28 cellular contexts compared by ENCODE assay signal in the genomic region with DNA sequence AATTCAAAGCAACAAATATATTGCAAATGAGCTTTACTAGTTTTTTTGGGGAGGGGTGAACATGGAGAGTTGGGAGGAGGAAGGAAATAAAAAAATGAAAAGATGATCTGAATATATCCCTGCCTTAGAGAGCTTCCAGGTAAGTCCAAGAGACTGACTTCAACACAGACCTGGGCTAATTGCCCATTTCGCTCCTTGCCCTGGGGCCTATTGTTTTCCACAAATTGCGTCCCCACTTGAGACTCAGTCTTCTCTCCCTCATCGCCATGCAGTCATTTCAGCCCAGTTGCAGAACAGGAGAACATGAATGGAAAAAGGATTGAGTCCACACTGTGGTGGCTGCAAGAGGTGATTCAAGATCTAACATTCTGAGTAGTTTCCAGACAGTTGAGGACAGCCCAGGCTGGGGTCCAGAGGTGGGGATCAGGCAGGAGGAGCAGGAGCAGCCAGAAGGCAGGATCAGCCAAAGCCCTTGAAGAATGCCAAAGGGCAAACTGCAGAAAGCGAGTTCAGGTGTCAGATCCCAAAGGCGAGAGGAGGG. TPM values are rescaled to one million over a fixed set of nuclear protein-coding genes. Genes with fewer than 3 reads are reported as not detected.
A peak's percentile ranks its signal among the peaks of the same experiment; 100 is the strongest.
DNase-seq lines count a peak whose midpoint lies in the region; ATAC-seq and TF ChIP-seq lines count a peak whose summit lies in the region.
"Had no signal": no experiment of that assay in that cellular context is flagged by ENCODE, and none has a peak within 500 bp of the region (broad histone marks: within the 10 kb centered on the region; RNA-seq: fewer than 3 reads in every experiment).

No MANE protein-coding gene starts in this region.

- CTCF ChIA-PET in HEK293 (lab: Yijun Ruan, JAX): no interaction called here

- H3K27me3 ChIP-seq in parathyroid adenoma (ENCODE audit: control insufficient read depth, insufficient read depth, low read length) (no peaks in the 10 kb centered on the region), hepatocyte (no peaks in the 10 kb centered on the region)
- H3K27me3 ChIP-seq: brain microvascular endothelial cell, colonic mucosa, gastrocnemius medialis, left lung, upper lobe of right lung had no signal

- H3K27ac Mint-ChIP-seq in activated T-cell treated with anti-CD3 and anti-CD28 coated beads, Interleukin-2, amount 50 U/mL, for 72 hours: peak overlapping the region; percentile 7
- H3K27ac Mint-ChIP-seq: activated T-helper 2 cell treated with anti-CD3 and anti-CD28 coated beads, Interferon-gamma antibody, Interleukin-2, Interleukin-4, amounts not matched to agents 10 μg/mL and 5 μg/mL and 100 μg/mL, durations not matched to agents 14 hours and 24 hours and 36 hours had no signal

- WGBS in hepatocyte (ENCODE audit: low lambda C conversion rate, missing lambda C conversion rate): 83% methylated on average over 5 of the region's 5 CpGs

- DNase-seq in activated T-cell treated with anti-CD3 and anti-CD28 coated beads, Interleukin-2, amount 50 U/mL, for 72 hours: no peak
- DNase-seq in activated T-cell treated with anti-CD3 and anti-CD28 coated beads for 4 hours: no peak
- DNase-seq in caudate nucleus (lab: John Stamatoyannopoulos, UW): no peak
- no peak for DNase-seq in hepatocyte (ENCODE audit: low spot score)
- DNase-seq in T1000 (lab: John Stamatoyannopoulos, UW): no peak
- no peak for DNase-seq in NCI-H1105 treated with DMSO at 0.1 percent for 48 hours (lab: John Stamatoyannopoulos, UW)
- DNase-seq: brain microvascular endothelial cell, colonic mucosa, gastrocnemius medialis, hippocampal formation, left lung, midbrain, NCI-H146, NCI-H2171, NCI-H524, upper lobe of right lung had no signal

- no peaks in the 10 kb centered on the region for H3K36me3 Mint-ChIP-seq in activated T-cell treated with anti-CD3 and anti-CD28 coated beads, Interleukin-2, amount 50 U/mL, for 72 hours (ENCODE audit: insufficient read depth in 2 of 2)
- H3K36me3 Mint-ChIP-seq: immature natural killer cell had no signal

- H3K9ac ChIP-seq in parathyroid adenoma: no peak overlapping the region
- H3K9ac ChIP-seq: KMS-11 had no signal

- H3K79me2 ChIP-seq in parathyroid adenoma (no peaks in the 10 kb centered on the region), hepatocyte (no peaks in the 10 kb centered on the region)

- TF ChIP-seq CTCF in HEK293 (tag by site-specific recombination; IDR thresholded peaks at IDR 0.05) (no peak), parathyroid adenoma (IDR thresholded peaks at IDR 0.05) (no peak), hepatocyte (IDR thresholded peaks at IDR 0.05; ENCODE audit: poor library complexity) (no peak)

- no peaks in the 10 kb centered on the region for H3K4me1 ChIP-seq in HEK293 (ENCODE audit: control insufficient read depth, insufficient read depth, low read length)
- peaks cover 24% of the 10 kb centered on the region for H3K4me1 ChIP-seq in parathyroid adenoma
- H3K4me1 ChIP-seq in hepatocyte (ENCODE audit: insufficient read depth): peaks cover 58% of the 10 kb centered on the region
- H3K4me1 ChIP-seq: gastrocnemius medialis, SJSA1 had no signal

- no peaks in the 10 kb centered on the region for H3K36me3 ChIP-seq in HEK293 (ENCODE audit: control insufficient read depth in 2 of 2, insufficient read depth in 1 of 2, low read length in 2 of 2)
- H3K36me3 ChIP-seq in parathyroid adenoma (ENCODE audit: control insufficient read depth, insufficient read depth, low read length): no peaks in the 10 kb centered on the region
- no peaks in the 10 kb centered on the region for H3K36me3 ChIP-seq in hepatocyte (replicated peaks; ENCODE audit: insufficient read depth, low read depth)
- H3K36me3 ChIP-seq: brain microvascular endothelial cell, colonic mucosa, gastrocnemius medialis, left lung, SJSA1, upper lobe of right lung had no signal

- peak overlapping the region in 1 of 2 donors; percentile 22 for H3K4me3 Mint-ChIP-seq in activated T-cell treated with anti-CD3 and anti-CD28 coated beads, Interleukin-2, amount 50 U/mL, for 72 hours
- H3K4me3 Mint-ChIP-seq: nephron had no signal

- H4K20me1 ChIP-seq in hepatocyte (ENCODE audit: insufficient read depth, poor library complexity, severe bottlenecking): no peaks in the 10 kb centered on the region

- H3K9me3 ChIP-seq in HEK293 (ENCODE audit: control insufficient read depth, insufficient read depth, low read depth, low read length) (no peaks in the 10 kb centered on the region), parathyroid adenoma (ENCODE audit: control insufficient read depth, low read length) (no peaks in the 10 kb centered on the region), hepatocyte (ENCODE audit: low read depth) (no peaks in the 10 kb centered on the region)
- H3K9me3 ChIP-seq: colonic mucosa, gastrocnemius medialis, left lung, SJSA1, upper lobe of right lung had no signal

- peaks cover 11% of the 10 kb centered on the region for H3K4me1 Mint-ChIP-seq in activated T-cell treated with anti-CD3 and anti-CD28 coated beads, Interleukin-2, amount 50 U/mL, for 72 hours (ENCODE audit: low read depth)
- H3K4me1 Mint-ChIP-seq: nephron had no signal

- H2AFZ ChIP-seq in parathyroid adenoma (peak overlapping the region; percentile 27), hepatocyte (no peak overlapping the region)

- H3K4me2 ChIP-seq in parathyroid adenoma (ENCODE audit: low read length) (no peak overlapping the region), hepatocyte (no peak overlapping the region)
- H3K4me2 ChIP-seq: KMS-11 had no signal

- H3K4me3 ChIP-seq in HEK293 (ENCODE audit: low read depth, low read length) (no peak overlapping the region), parathyroid adenoma (ENCODE audit: low read depth, low read length) (no peak overlapping the region), hepatocyte (no peak overlapping the region)
- H3K4me3 ChIP-seq: colonic mucosa, gastrocnemius medialis, GM12878, left lung, SJSA1, upper lobe of right lung had no signal

- H3K27me3 Mint-ChIP-seq in activated T-cell treated with anti-CD3 and anti-CD28 coated beads, Interleukin-2, amount 50 U/mL, for 72 hours (ENCODE audit: low read depth): no peaks in the 10 kb centered on the region

- H3K9me3 Mint-ChIP-seq in activated T-cell treated with anti-CD3 and anti-CD28 coated beads, Interleukin-2, amount 50 U/mL, for 72 hours: no peaks in the 10 kb centered on the region
- H3K9me3 Mint-ChIP-seq: activated T-helper 2 cell treated with anti-CD3 and anti-CD28 coated beads, Interferon-gamma antibody, Interleukin-2, Interleukin-4, amounts not matched to agents 10 μg/mL and 5 μg/mL and 100 μg/mL, durations not matched to agents 14 hours and 24 hours and 36 hours; immature natural killer cell; nephron had no signal

- no peak for ATAC-seq in activated T-cell treated with anti-CD3 and anti-CD28 coated beads, Interleukin-2, amount 50 U/mL, for 72 hours (replicated peaks in 1 of 2)
- ATAC-seq: gastrocnemius medialis, GM12878, left lung, upper lobe of right lung had no signal

- no peaks in the 10 kb centered on the region for H3K9me2 ChIP-seq in hepatocyte (replicated peaks; ENCODE audit: insufficient read depth)

- POLR2A ChIA-PET in HEK293 (lab: Yijun Ruan, JAX): interaction anchor here (0.6 to 1.1 kb wide), 2 partner anchors 22 to 30 kb away, joined by 5 to 11 read pairs; partner anchors contain the start of gene TOB1

- no peak overlapping the region for H3K27ac ChIP-seq in HEK293 (ENCODE audit: extremely low read depth, low read depth, low read length)
- H3K27ac ChIP-seq in caudate nucleus (ENCODE audit: low read depth, low read length): peak overlapping the region; percentile 39
- H3K27ac ChIP-seq in parathyroid adenoma: no peak overlapping the region
- no peak overlapping the region for H3K27ac ChIP-seq in hepatocyte
- H3K27ac ChIP-seq: brain microvascular endothelial cell, colonic mucosa, gastrocnemius medialis, KMS-11, left lung, SJSA1, upper lobe of right lung had no signal

TF ChIP-seq in HEK293, 187 proteins besides CTCF, POLR2A, EP300 and RAD21:
- TF ChIP-seq, protein P1, sequence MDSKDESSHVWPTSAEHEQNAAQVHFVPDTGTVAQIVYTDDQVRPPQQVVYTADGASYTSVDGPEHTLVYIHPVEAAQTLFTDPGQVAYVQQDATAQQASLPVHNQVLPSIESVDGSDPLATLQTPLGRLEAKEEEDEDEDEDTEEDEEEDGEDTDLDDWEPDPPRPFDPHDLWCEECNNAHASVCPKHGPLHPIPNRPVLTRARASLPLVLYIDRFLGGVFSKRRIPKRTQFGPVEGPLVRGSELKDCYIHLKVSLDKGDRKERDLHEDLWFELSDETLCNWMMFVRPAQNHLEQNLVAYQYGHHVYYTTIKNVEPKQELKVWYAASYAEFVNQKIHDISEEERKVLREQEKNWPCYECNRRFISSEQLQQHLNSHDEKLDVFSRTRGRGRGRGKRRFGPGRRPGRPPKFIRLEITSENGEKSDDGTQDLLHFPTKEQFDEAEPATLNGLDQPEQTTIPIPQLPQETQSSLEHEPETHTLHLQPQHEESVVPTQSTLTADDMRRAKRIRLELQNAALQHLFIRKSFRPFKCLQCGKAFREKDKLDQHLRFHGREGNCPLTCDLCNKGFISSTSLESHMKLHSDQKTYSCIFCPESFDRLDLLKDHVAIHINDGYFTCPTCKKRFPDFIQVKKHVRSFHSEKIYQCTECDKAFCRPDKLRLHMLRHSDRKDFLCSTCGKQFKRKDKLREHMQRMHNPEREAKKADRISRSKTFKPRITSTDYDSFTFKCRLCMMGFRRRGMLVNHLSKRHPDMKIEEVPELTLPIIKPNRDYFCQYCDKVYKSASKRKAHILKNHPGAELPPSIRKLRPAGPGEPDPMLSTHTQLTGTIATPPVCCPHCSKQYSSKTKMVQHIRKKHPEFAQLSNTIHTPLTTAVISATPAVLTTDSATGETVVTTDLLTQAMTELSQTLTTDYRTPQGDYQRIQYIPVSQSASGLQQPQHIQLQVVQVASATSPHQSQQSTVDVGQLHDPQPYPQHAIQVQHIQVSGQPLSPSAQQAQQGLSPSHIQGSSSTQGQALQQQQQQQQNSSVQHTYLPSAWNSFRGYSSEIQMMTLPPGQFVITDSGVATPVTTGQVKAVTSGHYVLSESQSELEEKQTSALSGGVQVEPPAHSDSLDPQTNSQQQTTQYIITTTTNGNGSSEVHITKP (tag by site-specific recombination; IDR thresholded peaks at IDR 0.05): peak; percentile 40; the same call in 1 of the 2 replicates
- TF ChIP-seq YY2 (tag by site-specific recombination; IDR thresholded peaks at IDR 0.05): no peak
TF ChIP-seq in HEK293: peak in this region for 1.

RNA-seq across cellular contexts. Expression of gene TOB1, which starts 21.6 kb away (rescaled TPM):
- total RNA-seq in activated T-cell treated with anti-CD3 and anti-CD28 coated beads, Interleukin-2, amount 50 U/mL, for 72 hours: 10 to 100 TPM; 57.3 to 68.9 TPM
- total RNA-seq in hepatocyte: 52.1 and 53.6 TPM in 2 replicates
- polyA plus RNA-seq in hepatocyte: 41.1 and 43.2 TPM in 2 replicates

RNA-seq across cellular contexts. Expression of gene WFIKKN2, which starts 52.4 kb away (rescaled TPM):
- total RNA-seq in activated T-cell treated with anti-CD3 and anti-CD28 coated beads, Interleukin-2, amount 50 U/mL, for 72 hours: not detected
- 0.36 and 0.50 TPM in 2 replicates for total RNA-seq in hepatocyte
- polyA plus RNA-seq in hepatocyte: 0.68 TPM in 1 of 2 replicates, not detected in the other
- total RNA-seq: A673; activated T-helper 2 cell treated with anti-CD3 and anti-CD28 coated beads, Interferon-gamma antibody, Interleukin-2, Interleukin-4, amounts not matched to agents 10 μg/mL and 5 μg/mL and 100 μg/mL, durations not matched to agents 14 hours and 24 hours and 36 hours; H4; left lung; RPMI7951; SJSA1 had no signal
- polyA plus RNA-seq: BJ, GM12878, immature natural killer cell had no signal
